In genomic region chr11:100356035-100356434, GRCh38 we compare ENCODE assay signal across 1 cellular context.
TF ChIP-seq lines count a peak whose summit lies in the region.

No MANE protein-coding gene starts in this region.

TF ChIP-seq in GM23338, 12 proteins besides CTCF, POLR2A, EP300 and RAD21 (continued from another document):
- no peak for TF ChIP-seq ZNF462 (CRISPR knock-in tag; IDR thresholded peaks at IDR 0.05)
- TF ChIP-seq POLR2AphosphoS5 (IDR thresholded peaks at IDR 0.05; ENCODE audit: low read depth) = no peak
- no peak for TF ChIP-seq STAT1 (IDR thresholded peaks at IDR 0.05; ENCODE audit: unreplicated experiment)
- no peak for TF ChIP-seq JUNB (IDR thresholded peaks at IDR 0.05; ENCODE audit: unreplicated experiment)
- TF ChIP-seq EZH2 (IDR thresholded peaks at IDR 0.05; ENCODE audit: low read depth, unreplicated experiment) = no peak
- TF ChIP-seq CREB1 (CRISPR knock-in tag; IDR thresholded peaks at IDR 0.05; ENCODE audit: low read depth) = no peak
- TF ChIP-seq ETS1 (IDR thresholded peaks at IDR 0.05) = no peak
- TF ChIP-seq ZNF114 (CRISPR knock-in tag; IDR thresholded peaks at IDR 0.05) = no peak
- TF ChIP-seq REST (IDR thresholded peaks at IDR 0.05; ENCODE audit: unreplicated experiment) = no peak
- TF ChIP-seq NANOG (IDR thresholded peaks at IDR 0.05; ENCODE audit: borderline replicate concordance) = no peak
